ENCODE assay signal across 1 cellular context in the genomic region with DNA sequence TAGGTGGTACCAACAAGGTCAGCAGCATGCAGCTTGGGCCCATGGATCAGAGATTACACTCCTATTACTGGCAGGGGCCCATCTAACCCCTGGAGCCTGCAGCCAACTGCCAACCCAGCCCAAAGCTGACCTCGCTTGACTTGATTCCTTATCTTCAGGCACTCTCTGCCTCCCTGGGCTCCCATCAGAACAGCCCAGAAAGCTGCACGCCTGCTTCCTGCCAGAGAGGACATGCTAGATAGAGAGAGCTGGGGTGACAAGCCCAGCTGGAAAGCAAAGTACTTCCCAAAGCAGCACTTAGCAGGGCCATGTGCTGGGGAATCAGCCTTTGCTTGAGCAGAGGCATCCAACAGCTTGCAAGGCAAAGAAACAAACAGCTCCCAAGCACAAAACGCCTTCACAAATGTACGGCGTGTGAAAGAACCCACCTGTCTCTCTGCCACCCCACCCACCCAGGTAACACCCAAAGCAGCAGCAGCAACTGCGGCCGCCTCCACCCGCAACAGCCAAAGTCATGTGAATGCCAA.
A peak's percentile ranks its signal among the peaks of the same experiment; 100 is the strongest.
TF ChIP-seq lines count a peak whose summit lies in the region.

No MANE protein-coding gene starts in this region.

TF ChIP-seq in K562, 482 proteins besides CTCF, POLR2A, EP300 and RAD21 (continued from another document and continues in another):
- TF ChIP-seq MGA (IDR thresholded peaks at IDR 0.05), result peak; percentile 74
- no peak for TF ChIP-seq SRSF3 (IDR thresholded peaks at IDR 0.05; ENCODE audit: insufficient read depth, low read length)
- TF ChIP-seq, protein P1, sequence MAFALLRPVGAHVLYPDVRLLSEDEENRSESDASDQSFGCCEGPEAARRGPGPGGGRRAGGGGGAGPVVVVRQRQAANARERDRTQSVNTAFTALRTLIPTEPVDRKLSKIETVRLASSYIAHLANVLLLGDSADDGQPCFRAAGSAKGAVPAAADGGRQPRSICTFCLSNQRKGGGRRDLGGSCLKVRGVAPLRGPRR (CRISPR knock-in tag; IDR thresholded peaks at IDR 0.05), result no peak
- TF ChIP-seq THRAP3 (IDR thresholded peaks at IDR 0.05; ENCODE audit: borderline replicate concordance), result no peak
- no peak for TF ChIP-seq RBM39 (optimal IDR thresholded peaks at IDR 0.05; ENCODE audit: low read depth, low read length)
- TF ChIP-seq, protein P2, sequence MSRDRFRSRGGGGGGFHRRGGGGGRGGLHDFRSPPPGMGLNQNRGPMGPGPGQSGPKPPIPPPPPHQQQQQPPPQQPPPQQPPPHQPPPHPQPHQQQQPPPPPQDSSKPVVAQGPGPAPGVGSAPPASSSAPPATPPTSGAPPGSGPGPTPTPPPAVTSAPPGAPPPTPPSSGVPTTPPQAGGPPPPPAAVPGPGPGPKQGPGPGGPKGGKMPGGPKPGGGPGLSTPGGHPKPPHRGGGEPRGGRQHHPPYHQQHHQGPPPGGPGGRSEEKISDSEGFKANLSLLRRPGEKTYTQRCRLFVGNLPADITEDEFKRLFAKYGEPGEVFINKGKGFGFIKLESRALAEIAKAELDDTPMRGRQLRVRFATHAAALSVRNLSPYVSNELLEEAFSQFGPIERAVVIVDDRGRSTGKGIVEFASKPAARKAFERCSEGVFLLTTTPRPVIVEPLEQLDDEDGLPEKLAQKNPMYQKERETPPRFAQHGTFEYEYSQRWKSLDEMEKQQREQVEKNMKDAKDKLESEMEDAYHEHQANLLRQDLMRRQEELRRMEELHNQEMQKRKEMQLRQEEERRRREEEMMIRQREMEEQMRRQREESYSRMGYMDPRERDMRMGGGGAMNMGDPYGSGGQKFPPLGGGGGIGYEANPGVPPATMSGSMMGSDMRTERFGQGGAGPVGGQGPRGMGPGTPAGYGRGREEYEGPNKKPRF (IDR thresholded peaks at IDR 0.05; ENCODE audit: low read depth, low read length), result no peak
- no peak for TF ChIP-seq ZNF12 (CRISPR knock-in tag; IDR thresholded peaks at IDR 0.05)
- TF ChIP-seq, protein P3, sequence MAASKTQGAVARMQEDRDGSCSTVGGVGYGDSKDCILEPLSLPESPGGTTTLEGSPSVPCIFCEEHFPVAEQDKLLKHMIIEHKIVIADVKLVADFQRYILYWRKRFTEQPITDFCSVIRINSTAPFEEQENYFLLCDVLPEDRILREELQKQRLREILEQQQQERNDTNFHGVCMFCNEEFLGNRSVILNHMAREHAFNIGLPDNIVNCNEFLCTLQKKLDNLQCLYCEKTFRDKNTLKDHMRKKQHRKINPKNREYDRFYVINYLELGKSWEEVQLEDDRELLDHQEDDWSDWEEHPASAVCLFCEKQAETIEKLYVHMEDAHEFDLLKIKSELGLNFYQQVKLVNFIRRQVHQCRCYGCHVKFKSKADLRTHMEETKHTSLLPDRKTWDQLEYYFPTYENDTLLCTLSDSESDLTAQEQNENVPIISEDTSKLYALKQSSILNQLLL (CRISPR knock-in tag; IDR thresholded peaks at IDR 0.05; ENCODE audit: borderline replicate concordance), result no peak
- TF ChIP-seq JUN (IDR thresholded peaks at IDR 0.05; ENCODE audit: borderline replicate concordance, low read depth, low read length), result no peak
- no peak for TF ChIP-seq JUN (CRISPR knock-in tag; IDR thresholded peaks at IDR 0.05; ENCODE audit: borderline replicate concordance)
- TF ChIP-seq, protein P4, sequence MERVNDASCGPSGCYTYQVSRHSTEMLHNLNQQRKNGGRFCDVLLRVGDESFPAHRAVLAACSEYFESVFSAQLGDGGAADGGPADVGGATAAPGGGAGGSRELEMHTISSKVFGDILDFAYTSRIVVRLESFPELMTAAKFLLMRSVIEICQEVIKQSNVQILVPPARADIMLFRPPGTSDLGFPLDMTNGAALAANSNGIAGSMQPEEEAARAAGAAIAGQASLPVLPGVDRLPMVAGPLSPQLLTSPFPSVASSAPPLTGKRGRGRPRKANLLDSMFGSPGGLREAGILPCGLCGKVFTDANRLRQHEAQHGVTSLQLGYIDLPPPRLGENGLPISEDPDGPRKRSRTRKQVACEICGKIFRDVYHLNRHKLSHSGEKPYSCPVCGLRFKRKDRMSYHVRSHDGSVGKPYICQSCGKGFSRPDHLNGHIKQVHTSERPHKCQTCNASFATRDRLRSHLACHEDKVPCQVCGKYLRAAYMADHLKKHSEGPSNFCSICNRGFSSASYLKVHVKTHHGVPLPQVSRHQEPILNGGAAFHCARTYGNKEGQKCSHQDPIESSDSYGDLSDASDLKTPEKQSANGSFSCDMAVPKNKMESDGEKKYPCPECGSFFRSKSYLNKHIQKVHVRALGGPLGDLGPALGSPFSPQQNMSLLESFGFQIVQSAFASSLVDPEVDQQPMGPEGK (CRISPR knock-in tag; IDR thresholded peaks at IDR 0.05; ENCODE audit: borderline replicate concordance), result no peak
- TF ChIP-seq XRCC5 (IDR thresholded peaks at IDR 0.05; ENCODE audit: low read depth, low read length), result peak; percentile 90
- TF ChIP-seq TCFL5 (CRISPR knock-in tag; conservative IDR thresholded peaks at IDR 0.05), result no peak
- TF ChIP-seq MTA3 (IDR thresholded peaks at IDR 0.05; ENCODE audit: borderline replicate concordance), result peak; percentile 64
- TF ChIP-seq TOE1 (IDR thresholded peaks at IDR 0.05; ENCODE audit: borderline replicate concordance), result no peak
- no peak for TF ChIP-seq TOE1 (CRISPR knock-in tag; IDR thresholded peaks at IDR 0.05; ENCODE audit: borderline replicate concordance, low read depth)
- no peak for TF ChIP-seq HMGXB4 (CRISPR knock-in tag; IDR thresholded peaks at IDR 0.05)
- TF ChIP-seq YY1 (IDR thresholded peaks at IDR 0.05; ENCODE audit: borderline replicate concordance in 1 of 3, control insufficient read depth in 1 of 3, extremely low read depth in 1 of 3, insufficient read depth in 3 of 3, insufficient read length in 1 of 3, insufficient replicate concordance in 2 of 3, low read depth in 1 of 3, low read length in 2 of 3), result no peak
- peak; percentile 49; the same call in 1 of the 2 replicates for TF ChIP-seq HMBOX1 (IDR thresholded peaks at IDR 0.05)
- TF ChIP-seq STAT5B (CRISPR knock-in tag; IDR thresholded peaks at IDR 0.05), result no peak
- TF ChIP-seq MAFG (tag; conservative IDR thresholded peaks at IDR 0.05), result no peak
- peak; percentile 77 for TF ChIP-seq THRA (IDR thresholded peaks at IDR 0.05)
- peak in 1 of 2 experiments; percentile 81; a peak in 3 of 4 replicates for TF ChIP-seq HDAC1 (IDR thresholded peaks at IDR 0.05)
- TF ChIP-seq, protein P5, sequence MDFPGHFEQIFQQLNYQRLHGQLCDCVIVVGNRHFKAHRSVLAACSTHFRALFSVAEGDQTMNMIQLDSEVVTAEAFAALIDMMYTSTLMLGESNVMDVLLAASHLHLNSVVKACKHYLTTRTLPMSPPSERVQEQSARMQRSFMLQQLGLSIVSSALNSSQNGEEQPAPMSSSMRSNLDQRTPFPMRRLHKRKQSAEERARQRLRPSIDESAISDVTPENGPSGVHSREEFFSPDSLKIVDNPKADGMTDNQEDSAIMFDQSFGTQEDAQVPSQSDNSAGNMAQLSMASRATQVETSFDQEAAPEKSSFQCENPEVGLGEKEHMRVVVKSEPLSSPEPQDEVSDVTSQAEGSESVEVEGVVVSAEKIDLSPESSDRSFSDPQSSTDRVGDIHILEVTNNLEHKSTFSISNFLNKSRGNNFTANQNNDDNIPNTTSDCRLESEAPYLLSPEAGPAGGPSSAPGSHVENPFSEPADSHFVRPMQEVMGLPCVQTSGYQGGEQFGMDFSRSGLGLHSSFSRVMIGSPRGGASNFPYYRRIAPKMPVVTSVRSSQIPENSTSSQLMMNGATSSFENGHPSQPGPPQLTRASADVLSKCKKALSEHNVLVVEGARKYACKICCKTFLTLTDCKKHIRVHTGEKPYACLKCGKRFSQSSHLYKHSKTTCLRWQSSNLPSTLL (IDR thresholded peaks at IDR 0.05), result no peak
- TF ChIP-seq ZBTB8A (IDR thresholded peaks at IDR 0.05; ENCODE audit: partially characterized antibody), result no peak
- TF ChIP-seq HDAC6 (IDR thresholded peaks at IDR 0.05; ENCODE audit: low read depth, low read length), result no peak
